8 cellular contexts compared by ENCODE assay signal in genomic region chr2:8677646-8678592, GRCh38. TPM values are rescaled to one million over a fixed set of nuclear protein-coding genes. Genes with fewer than 3 reads are reported as not detected.
DNase-seq lines count a peak whose midpoint lies in the region; ATAC-seq lines count a peak whose summit lies in the region.

No MANE protein-coding gene starts in this region.

- H3K9me3 ChIP-seq in T-helper 17 cell (ENCODE audit: control insufficient read depth, low read length, poor library complexity, severe bottlenecking) = no peaks in the 10 kb centered on the region

- no peak for ATAC-seq in T-helper 17 cell
- peak; percentile 2 for ATAC-seq in left lobe of liver
- no peak for ATAC-seq in HG02798 (IDR thresholded peaks at IDR 0.05; ENCODE audit: poor library complexity, unreplicated experiment)

- H3K27me3 Mint-ChIP-seq in T-helper 17 cell = peaks cover 26% of the 10 kb centered on the region

- peak overlapping the region; percentile 69 for H3K27ac ChIP-seq in cingulate gyrus (ENCODE audit: low read depth, low read length)

- H3K27ac Mint-ChIP-seq in T-helper 17 cell = peak overlapping the region; percentile 99

- H3K4me1 Mint-ChIP-seq in T-helper 17 cell = peaks cover 40% of the 10 kb centered on the region

- H3K36me3 Mint-ChIP-seq in T-helper 17 cell (ENCODE audit: low read depth) = peaks cover 6% of the 10 kb centered on the region

- DNase-seq in EL = peak; percentile 75
- peak; percentile 87 for DNase-seq in NCI-H146 (lab: John Stamatoyannopoulos, UW)
- DNase-seq in T-helper 17 cell = peak; percentile 19 to 22 (median 20)
- peak; percentile 78 for DNase-seq in left lobe of liver (ENCODE audit: low spot score)
- peak in 5 of 6 experiments; percentile 9 to 49 (median 29) for DNase-seq in stimulated activated naive CD4-positive, alpha-beta T cell (lab: John Stamatoyannopoulos, UW)
- DNase-seq in iPS-NIHi11 (ENCODE audit: low spot score) = no peak

- peak overlapping the region; percentile 100 for H3K4me3 Mint-ChIP-seq in T-helper 17 cell

RNA-seq across cellular contexts. Expression of gene ID2, which starts 3.9 kb away (rescaled TPM):
- total RNA-seq in T-helper 17 cell (100 to 1,000 TPM; 103 to 113 TPM), left lobe of liver (121 TPM)
